Comparison of ENCODE assay signal across 8 cellular contexts in the genomic region with DNA sequence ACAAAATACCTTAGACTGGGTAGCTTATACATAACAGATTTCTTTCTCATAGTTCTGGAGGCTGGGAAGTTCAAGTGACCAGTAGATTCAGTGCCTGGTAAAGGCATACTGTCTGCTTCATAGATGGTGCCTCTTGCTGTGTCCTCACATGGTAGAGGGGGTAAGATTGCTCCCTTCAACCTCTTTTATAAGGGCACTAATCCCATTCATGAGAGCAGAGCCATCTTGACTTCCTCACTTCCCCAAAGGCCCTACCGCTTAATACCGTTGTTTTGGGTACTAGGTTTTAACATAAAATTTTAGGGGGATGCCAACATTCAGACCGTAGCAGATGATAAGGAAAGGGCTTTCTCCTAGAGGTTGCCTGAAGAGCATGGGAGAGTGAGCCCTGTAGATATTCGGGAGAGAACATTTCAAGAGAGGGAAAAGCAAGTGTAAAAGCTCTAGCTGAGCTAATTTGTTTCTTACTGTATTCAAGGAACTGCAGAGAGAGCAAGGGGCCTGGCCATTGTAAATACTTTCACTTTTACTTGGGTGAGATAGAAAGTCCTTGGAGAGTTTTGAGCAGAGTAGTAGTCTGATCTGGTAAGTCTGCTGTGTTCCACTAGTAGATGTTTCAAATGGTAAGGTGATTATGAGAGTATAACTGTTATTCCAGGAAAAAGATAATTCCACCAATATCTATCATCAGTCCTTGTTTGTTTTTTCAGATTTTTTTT. TPM values are rescaled to one million over a fixed set of nuclear protein-coding genes. Genes with fewer than 3 reads are reported as not detected.
DNase-seq lines count a peak whose midpoint lies in the region; ATAC-seq and TF ChIP-seq lines count a peak whose summit lies in the region.

No MANE protein-coding gene starts in this region.

- peaks cover 0 to 10% of the 10 kb centered on the region in 2 donors for H3K36me3 Mint-ChIP-seq in CD4-positive, alpha-beta memory T cell
- H3K36me3 Mint-ChIP-seq in chondrocyte (ENCODE audit: low read depth): no peaks in the 10 kb centered on the region

- ATAC-seq in GM19452 (IDR thresholded peaks at IDR 0.05; ENCODE audit: unreplicated experiment) (peak; percentile 93), HG03432 (IDR thresholded peaks at IDR 0.05; ENCODE audit: unreplicated experiment) (peak; percentile 98), upper lobe of right lung (peak; percentile 78)

- intact Hi-C loops in CD4-positive, alpha-beta memory T cell (cut with micrococcal nuclease): no loop called here
- intact Hi-C loops in upper lobe of right lung (cut with DNase I) (no loop called here), esophagus squamous epithelium (cut with DNase I) (no loop called here)

- no peak for TF ChIP-seq CTCF in chondrocyte (IDR thresholded peaks at IDR 0.05)
- TF ChIP-seq CTCF in upper lobe of right lung (IDR thresholded peaks at IDR 0.05): no peak
- no peak for TF ChIP-seq CTCF in esophagus squamous epithelium (IDR thresholded peaks at IDR 0.05)

- H3K27me3 ChIP-seq in CD4-positive, alpha-beta memory T cell (ENCODE audit: insufficient read depth, low read length): no peaks in the 10 kb centered on the region
- H3K27me3 ChIP-seq in upper lobe of right lung (no peaks in the 10 kb centered on the region), esophagus squamous epithelium (no peaks in the 10 kb centered on the region)

- no peak overlapping the region for H3K27ac ChIP-seq in CD4-positive, alpha-beta memory T cell (ENCODE audit: low read depth, low read length)
- H3K27ac ChIP-seq in upper lobe of right lung: no peak overlapping the region
- peak overlapping the region in 1 of 4 donors; percentile 18 for H3K27ac ChIP-seq in esophagus squamous epithelium

- POLR2A ChIA-PET in CD4-positive, alpha-beta memory T cell (lab: Charles Lee; ENCODE audit: partially characterized antibody): no interaction called here

- H3K4me3 Mint-ChIP-seq in CD4-positive, alpha-beta memory T cell: peak overlapping the region in 6 of 8 donors; percentile 3 to 35 (median 22)
- H3K4me3 Mint-ChIP-seq in chondrocyte (ENCODE audit: unreplicated experiment): peak overlapping the region; percentile 3

- no peaks in the 10 kb centered on the region for H3K36me3 ChIP-seq in CD4-positive, alpha-beta memory T cell (ENCODE audit: insufficient read depth, low read length)
- H3K36me3 ChIP-seq in upper lobe of right lung (no peaks in the 10 kb centered on the region), esophagus squamous epithelium (no peaks in the 10 kb centered on the region)

- 27 to 63% methylated on average over 4 of the region's 4 CpGs for WGBS in esophagus squamous epithelium, 2 donors

- peak overlapping the region in 5 of 7 donors; percentile 15 to 84 (median 50) for H3K27ac Mint-ChIP-seq in CD4-positive, alpha-beta memory T cell
- peak overlapping the region; percentile 86 for H3K27ac Mint-ChIP-seq in chondrocyte (ENCODE audit: unreplicated experiment)

- TF ChIP-seq POLR2A in esophagus squamous epithelium (IDR thresholded peaks at IDR 0.05): no peak

- H3K9me3 Mint-ChIP-seq in CD4-positive, alpha-beta memory T cell: no peaks in the 10 kb centered on the region
- H3K9me3 Mint-ChIP-seq in chondrocyte (ENCODE audit: low read depth): no peaks in the 10 kb centered on the region

- H3K9me3 ChIP-seq in CD4-positive, alpha-beta memory T cell (ENCODE audit: control insufficient read depth in 1 of 2, low read length in 2 of 2): no peaks in the 10 kb centered on the region
- H3K9me3 ChIP-seq in upper lobe of right lung: no peaks in the 10 kb centered on the region
- no peaks in the 10 kb centered on the region for H3K9me3 ChIP-seq in esophagus squamous epithelium

- CTCF ChIA-PET in CD4-positive, alpha-beta memory T cell (lab: Charles Lee; ENCODE audit: partially characterized antibody): no interaction called here

- no peak overlapping the region for H3K4me3 ChIP-seq in CD4-positive, alpha-beta memory T cell (ENCODE audit: low read length in 2 of 2)
- H3K4me3 ChIP-seq in upper lobe of right lung: no peak overlapping the region
- no peak overlapping the region for H3K4me3 ChIP-seq in esophagus squamous epithelium

- peaks cover 15% of the 10 kb centered on the region for H3K4me1 ChIP-seq in CD4-positive, alpha-beta memory T cell (ENCODE audit: insufficient read depth, low read length)
- peaks cover 16% of the 10 kb centered on the region for H3K4me1 ChIP-seq in upper lobe of right lung
- peaks cover 0 to 20% (median 3%) of the 10 kb centered on the region in 3 donors for H3K4me1 ChIP-seq in esophagus squamous epithelium

- H3K27me3 Mint-ChIP-seq in CD4-positive, alpha-beta memory T cell: no peaks in the 10 kb centered on the region
- no peaks in the 10 kb centered on the region for H3K27me3 Mint-ChIP-seq in chondrocyte (ENCODE audit: low read depth)

- peak in 1 of 5 donors; percentile 19 for DNase-seq in CD4-positive, alpha-beta memory T cell
- DNase-seq in chondrocyte (ENCODE audit: low spot score): no peak
- no peak for DNase-seq in upper lobe of right lung
- no peak for DNase-seq in esophagus squamous epithelium (lab: John Stamatoyannopoulos, UW)
- no peak for DNase-seq in activated CD4-positive, alpha-beta T cell treated with anti-CD3 and anti-CD28 coated beads for 4 hours
- DNase-seq in COLO668 (lab: John Stamatoyannopoulos, UW; ENCODE audit: unreplicated experiment): no peak

- H3K4me1 Mint-ChIP-seq in CD4-positive, alpha-beta memory T cell: peaks cover 45 to 63% (median 50%) of the 10 kb centered on the region in 4 donors
- H3K4me1 Mint-ChIP-seq in chondrocyte (ENCODE audit: low read depth): peaks cover 72% of the 10 kb centered on the region

RNA-seq across cellular contexts. Expression of a gene that starts 27.3 kb away (rescaled TPM):
- total RNA-seq in CD4-positive, alpha-beta memory T cell: 10 to 100 TPM; 21.2 to 22.2 TPM
- 1 to 10 TPM; 8.6 to 9.3 TPM for polyA plus RNA-seq in CD4-positive, alpha-beta memory T cell
- total RNA-seq in chondrocyte: 45.1 to 52.7 TPM (median 46.9 TPM) in 3 replicates
- 31.0 TPM for total RNA-seq in upper lobe of right lung
- 10 to 100 TPM; 22.6 to 42.0 (median 29.2) TPM for total RNA-seq in esophagus squamous epithelium
